In genomic region chr18:26757263-26758019, GRCh38 we compare ENCODE assay signal across 18 cellular contexts.
DNase-seq lines count a peak whose midpoint lies in the region; ATAC-seq, FAIRE-seq and TF ChIP-seq lines count a peak whose summit lies in the region.
"Had no signal": no experiment of that assay in that cellular context is flagged by ENCODE, and none has a peak within 500 bp of the region (broad histone marks: within the 10 kb centered on the region; RNA-seq: fewer than 3 reads in every experiment).

No MANE protein-coding gene starts in this region.

- H3K27me3 ChIP-seq in ectodermal cell (ENCODE audit: control insufficient read depth, insufficient read depth, low read length, poor library complexity, severe bottlenecking) (no peaks in the 10 kb centered on the region), HepG2 (ENCODE audit: control insufficient read depth in 1 of 2, insufficient read depth in 2 of 2, low read length in 2 of 2) (0 out of 5 replicates have a peak, but pooled peaks cover 0 to 2% of the 10 kb centered on the region in 2 experiments), stomach (no peaks in the 10 kb centered on the region)
- H3K27me3 ChIP-seq: neutrophil had no signal

- POLR2A ChIA-PET in HepG2 (lab: Yijun Ruan, JAX), result no interaction called here

- peak overlapping the region; percentile 48; the same call in 1 of the 2 replicates for H3K4me2 ChIP-seq in HepG2 (ENCODE audit: low read depth, low read length)
- H3K4me2 ChIP-seq: KMS-11 had no signal

- in situ Hi-C loops in HepG2 (cut with HindIII; ENCODE audit: extremely low pct_ligation_motif_present, low pct_unique_long_range_greater_than_20kb), result no loop called here

- H2AFZ ChIP-seq in HepG2 (ENCODE audit: low read length), result no peak overlapping the region

- no peak overlapping the region for H3K9ac ChIP-seq in HepG2 (ENCODE audit: insufficient read depth, low read depth, low read length)
- H3K9ac ChIP-seq: KMS-11 had no signal

- no peaks in the 10 kb centered on the region for H4K20me1 ChIP-seq in HepG2 (ENCODE audit: insufficient read depth, low read length)

- BruUV-seq in HepG2 (replicated peaks; lab: Mats Ljungman, UMichigan), result no TSS peak

- intact Hi-C loops in HepG2 (cut with micrococcal nuclease; ENCODE audit: unreplicated experiment), result no loop called here
- intact Hi-C loops in stomach (cut with DNase I; ENCODE audit: low total_unique reads), result no loop called here

- FAIRE-seq in HepG2 (lab: Jason Lieb, UNC), result peak; percentile 43
- FAIRE-seq: astrocyte, colon, H54 had no signal

- H3K9me3 ChIP-seq in ectodermal cell (ENCODE audit: control insufficient read depth, low read length), result no peaks in the 10 kb centered on the region
- no peaks in the 10 kb centered on the region for H3K9me3 ChIP-seq in HepG2 (ENCODE audit: low read length)
- H3K9me3 ChIP-seq in stomach, result no peaks in the 10 kb centered on the region
- H3K9me3 ChIP-seq: neutrophil had no signal

- TF ChIP-seq CTCF in HepG2 (CRISPR knock-in tag; IDR thresholded peaks at IDR 0.05), result no peak
- no peak for TF ChIP-seq CTCF in stomach (IDR thresholded peaks at IDR 0.05)

- no peak for TF ChIP-seq POLR2A in HepG2 (IDR thresholded peaks at IDR 0.05; ENCODE audit: insufficient read depth in 1 of 2, low read depth in 2 of 2, low read length in 2 of 2)
- TF ChIP-seq POLR2A in stomach (IDR thresholded peaks at IDR 0.05), result no peak

- H3K4me3 ChIP-seq in ectodermal cell (ENCODE audit: insufficient read depth, low read depth, low read length) (no peak overlapping the region), HepG2 (replicated peaks in 1 of 3; ENCODE audit: insufficient read depth in 1 of 3, low read depth in 2 of 3, low read length in 3 of 3) (no peak overlapping the region; a peak in 1 of 6 replicates), stomach (no peak overlapping the region)

- ATAC-seq in HepG2, result peak; percentile 88
- no peak for ATAC-seq in HG03520 (IDR thresholded peaks at IDR 0.05; ENCODE audit: unreplicated experiment)
- ATAC-seq: Panc1, sciatic nerve had no signal

- H3K27ac ChIP-seq in ectodermal cell (ENCODE audit: insufficient read depth, low read depth, low read length, poor library complexity, severe bottlenecking) (peak overlapping the region; percentile 12), HepG2 (ENCODE audit: extremely low read length, insufficient read depth, low read length) (no peak overlapping the region), stomach (peak overlapping the region in 2 of 5 donors; percentile 20 to 33)
- H3K27ac ChIP-seq: KMS-11, neutrophil had no signal

- no peak for TF ChIP-seq EP300 in HepG2 (IDR thresholded peaks at IDR 0.05; ENCODE audit: low read depth in 2 of 2, low read length in 2 of 2)
- no peak for TF ChIP-seq EP300 in HepG2 (CRISPR knock-in tag; IDR thresholded peaks at IDR 0.05; ENCODE audit: borderline replicate concordance)
- no peak for TF ChIP-seq EP300 in stomach (IDR thresholded peaks at IDR 0.05)

- H3K79me2 ChIP-seq in HepG2 (ENCODE audit: insufficient read depth, low read length), result no peaks in the 10 kb centered on the region

- DNase-seq in HPDE6-E6E7 (ENCODE audit: extremely low spot score), result peak; percentile 34
- DNase-seq in HepG2 (ENCODE audit: low spot score), result no peak
- peak; percentile 60 for DNase-seq in stomach
- DNase-seq in iPS-NIHi11 (ENCODE audit: low spot score), result no peak
- no peak for DNase-seq in DMS153 (lab: John Stamatoyannopoulos, UW)
- DNase-seq: activated CD4-positive, alpha-beta T cell treated with anti-CD3 and anti-CD28 coated beads, Interleukin-2, amount 10 ng/mL, durations not matched to agents 24 days and 14 days; activated naive CD4-positive, alpha-beta T cell; AML-193; stimulated activated CD4-positive, alpha-beta T cell treated with anti-CD3 and anti-CD28 coated beads, Interleukin-1b, Interleukin-23, amount 100 ng/mL, for 48 hours had no signal

- 86 to 94% methylated on average over 4 of the region's 4 CpGs for WGBS in ectodermal cell, 2 experiments
- 0% methylated on average over 4 of the region's 4 CpGs for WGBS in HepG2 (ENCODE audit: low lambda C conversion rate)
- 16 to 27% (median 18%) methylated on average over 4 of the region's 4 CpGs for WGBS in stomach, 5 donors

- CTCF ChIA-PET in HepG2 (lab: Yijun Ruan, JAX; ENCODE audit: low intra/inter-chr PET ratio, low total read pairs), result no interaction called here

- H3K4me1 ChIP-seq in ectodermal cell (ENCODE audit: control insufficient read depth, insufficient read depth, low read length) (peaks cover 6% of the 10 kb centered on the region), HepG2 (ENCODE audit: insufficient read depth, low read length) (peaks cover 47% of the 10 kb centered on the region), stomach (peaks cover 0 to 17% (median 9%) of the 10 kb centered on the region in 4 donors)

- no peak for TF ChIP-seq RAD21 in HepG2 (CRISPR knock-in tag; IDR thresholded peaks at IDR 0.05)

- H3K36me3 ChIP-seq in ectodermal cell (ENCODE audit: control insufficient read depth, insufficient read depth, low read length) (no peaks in the 10 kb centered on the region), HepG2 (replicated peaks in 1 of 2; ENCODE audit: control insufficient read depth in 1 of 2, insufficient read depth in 2 of 2, low read length in 2 of 2) (no peaks in the 10 kb centered on the region), stomach (no peaks in the 10 kb centered on the region)
- H3K36me3 ChIP-seq: neutrophil had no signal

TF ChIP-seq in HepG2, 621 proteins besides CTCF, POLR2A, EP300 and RAD21 (continues in another document):
- TF ChIP-seq ARID5B (CRISPR knock-in tag; IDR thresholded peaks at IDR 0.05) (0 out of 2 replicates have a peak, but pooled peaks have one; percentile 13), FOXP1 (IDR thresholded peaks at IDR 0.05) (no peak), FOXP1 (CRISPR knock-in tag; IDR thresholded peaks at IDR 0.05) (peak; percentile 28; the same call in 1 of the 2 replicates)
- TF ChIP-seq, protein P1, sequence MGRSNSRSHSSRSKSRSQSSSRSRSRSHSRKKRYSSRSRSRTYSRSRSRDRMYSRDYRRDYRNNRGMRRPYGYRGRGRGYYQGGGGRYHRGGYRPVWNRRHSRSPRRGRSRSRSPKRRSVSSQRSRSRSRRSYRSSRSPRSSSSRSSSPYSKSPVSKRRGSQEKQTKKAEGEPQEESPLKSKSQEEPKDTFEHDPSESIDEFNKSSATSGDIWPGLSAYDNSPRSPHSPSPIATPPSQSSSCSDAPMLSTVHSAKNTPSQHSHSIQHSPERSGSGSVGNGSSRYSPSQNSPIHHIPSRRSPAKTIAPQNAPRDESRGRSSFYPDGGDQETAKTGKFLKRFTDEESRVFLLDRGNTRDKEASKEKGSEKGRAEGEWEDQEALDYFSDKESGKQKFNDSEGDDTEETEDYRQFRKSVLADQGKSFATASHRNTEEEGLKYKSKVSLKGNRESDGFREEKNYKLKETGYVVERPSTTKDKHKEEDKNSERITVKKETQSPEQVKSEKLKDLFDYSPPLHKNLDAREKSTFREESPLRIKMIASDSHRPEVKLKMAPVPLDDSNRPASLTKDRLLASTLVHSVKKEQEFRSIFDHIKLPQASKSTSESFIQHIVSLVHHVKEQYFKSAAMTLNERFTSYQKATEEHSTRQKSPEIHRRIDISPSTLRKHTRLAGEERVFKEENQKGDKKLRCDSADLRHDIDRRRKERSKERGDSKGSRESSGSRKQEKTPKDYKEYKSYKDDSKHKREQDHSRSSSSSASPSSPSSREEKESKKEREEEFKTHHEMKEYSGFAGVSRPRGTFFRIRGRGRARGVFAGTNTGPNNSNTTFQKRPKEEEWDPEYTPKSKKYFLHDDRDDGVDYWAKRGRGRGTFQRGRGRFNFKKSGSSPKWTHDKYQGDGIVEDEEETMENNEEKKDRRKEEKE (IDR thresholded peaks at IDR 0.05), result no peak
- TF ChIP-seq, protein P2, sequence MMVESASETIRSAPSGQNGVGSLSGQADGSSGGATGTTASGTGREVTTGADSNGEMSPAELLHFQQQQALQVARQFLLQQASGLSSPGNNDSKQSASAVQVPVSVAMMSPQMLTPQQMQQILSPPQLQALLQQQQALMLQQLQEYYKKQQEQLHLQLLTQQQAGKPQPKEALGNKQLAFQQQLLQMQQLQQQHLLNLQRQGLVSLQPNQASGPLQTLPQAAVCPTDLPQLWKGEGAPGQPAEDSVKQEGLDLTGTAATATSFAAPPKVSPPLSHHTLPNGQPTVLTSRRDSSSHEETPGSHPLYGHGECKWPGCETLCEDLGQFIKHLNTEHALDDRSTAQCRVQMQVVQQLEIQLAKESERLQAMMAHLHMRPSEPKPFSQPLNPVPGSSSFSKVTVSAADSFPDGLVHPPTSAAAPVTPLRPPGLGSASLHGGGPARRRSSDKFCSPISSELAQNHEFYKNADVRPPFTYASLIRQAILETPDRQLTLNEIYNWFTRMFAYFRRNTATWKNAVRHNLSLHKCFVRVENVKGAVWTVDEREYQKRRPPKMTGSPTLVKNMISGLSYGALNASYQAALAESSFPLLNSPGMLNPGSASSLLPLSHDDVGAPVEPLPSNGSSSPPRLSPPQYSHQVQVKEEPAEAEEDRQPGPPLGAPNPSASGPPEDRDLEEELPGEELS (CRISPR knock-in tag; IDR thresholded peaks at IDR 0.05), result peak; percentile 39

Comparison
In these comparisons a context has a peak if more than half of its experiments do, and no peak if none do; other contexts are left out.
1. DNase-seq: peak in HPDE6-E6E7 (single experiment) and stomach (single experiment); none in HepG2 (single experiment), iPS-NIHi11 (single experiment) and DMS153 (single experiment).